8 cellular contexts compared by ENCODE assay signal in genomic region chr2:47767880-47768609, GRCh38. TPM values are rescaled to one million over a fixed set of nuclear protein-coding genes. Genes with fewer than 3 reads are reported as not detected.
A peak's percentile ranks its signal among the peaks of the same experiment; 100 is the strongest.
DNase-seq lines count a peak whose midpoint lies in the region; ATAC-seq and TF ChIP-seq lines count a peak whose summit lies in the region.

No MANE protein-coding gene starts in this region.

- H3K27me3 ChIP-seq in heart left ventricle, result peaks cover 0 to 6% (median 0%) of the 10 kb centered on the region in 9 donors

- peak in 3 of 4 donors; percentile 82 to 87 (median 82) for ATAC-seq in heart left ventricle
- ATAC-seq in HG03025 (IDR thresholded peaks at IDR 0.05; ENCODE audit: low FRiP score, unreplicated experiment), result no peak

- H3K9me3 ChIP-seq in SK-N-MC (ENCODE audit: low read depth, low read length), result no peaks in the 10 kb centered on the region
- H3K9me3 ChIP-seq in heart left ventricle, result peaks cover 0 to 7% (median 0%) of the 10 kb centered on the region in 12 donors

- H3K9ac ChIP-seq in SK-N-MC (ENCODE audit: insufficient read length), result no peak overlapping the region

- peak; percentile 26 for DNase-seq in SKM-1 treated with dmso at 0.1 percent for 144 hours (lab: John Stamatoyannopoulos, UW; ENCODE audit: unreplicated experiment)
- DNase-seq in SKM-1 (lab: John Stamatoyannopoulos, UW; ENCODE audit: unreplicated experiment), result no peak
- DNase-seq in HS-5 (ENCODE audit: low read depth), result peak; percentile 5
- no peak for DNase-seq in SK-N-MC (ENCODE audit: low read depth, low spot score)
- peak; percentile 73 for DNase-seq in activated naive CD4-positive, alpha-beta T cell treated with anti-CD3 and anti-CD28 coated beads, Interleukin-2, amount 50 U/mL, for 16 hours
- DNase-seq in heart left ventricle, result peak; percentile 42 to 86 (median 57)
- peak; percentile 89 for DNase-seq in retina

- no peak for TF ChIP-seq POLR2A in heart left ventricle (IDR thresholded peaks at IDR 0.05)

- H3K4me3 ChIP-seq in SK-N-MC, result 0 out of 2 replicates have a peak overlapping the region, but pooled peaks have one; percentile 10
- H3K4me3 ChIP-seq in heart left ventricle, result no peak overlapping the region

- TF ChIP-seq CTCF in heart left ventricle (IDR thresholded peaks at IDR 0.05), result peak; percentile 96 to 100 (median 99)

- 27 to 31% (median 28%) methylated on average over 25 to 28 of the region's 28 CpGs for WGBS in heart left ventricle, 4 donors

- H3K27ac ChIP-seq in SK-N-MC (no peak overlapping the region), heart left ventricle (no peak overlapping the region)

- intact Hi-C loops in heart left ventricle (cut with DNase I), result loop anchor here (1.0 to 10.0 kb wide), 11 partner anchors 243 to 433 kb away; no protein-coding TSS in a partner anchor

- peaks cover 0 to 7% (median 0%) of the 10 kb centered on the region in 12 donors for H3K4me1 ChIP-seq in heart left ventricle

- no peaks in the 10 kb centered on the region for H3K36me3 ChIP-seq in SK-N-MC (ENCODE audit: insufficient read depth, low read length)
- no peaks in the 10 kb centered on the region for H3K36me3 ChIP-seq in heart left ventricle

RNA-seq across cellular contexts. Expression of gene MSH6, which starts 14.9 kb away (rescaled TPM):
- 10 to 100 TPM; 19.6 to 40.7 (median 23.3) TPM for total RNA-seq in heart left ventricle
- polyA plus RNA-seq in heart left ventricle, result 10 to 100 TPM in 1 of 2 donors, 1 to 10 TPM in 1; 5.3 to 20.4 TPM

Comparison
In these comparisons a context has a peak if more than half of its experiments do, and no peak if none do; other contexts are left out.
1. DNase-seq: peak in SKM-1 treated with dmso at 0.1 percent for 144 hours (single experiment), HS-5 (single experiment), activated naive CD4-positive, alpha-beta T cell treated with anti-CD3 and anti-CD28 coated beads, Interleukin-2, amount 50 U/mL, for 16 hours (single experiment), heart left ventricle (5 of 5) and retina (single experiment); none in SKM-1 (single experiment) and SK-N-MC (single experiment).